ENCODE assay signal across 26 cellular contexts in the genomic region with DNA sequence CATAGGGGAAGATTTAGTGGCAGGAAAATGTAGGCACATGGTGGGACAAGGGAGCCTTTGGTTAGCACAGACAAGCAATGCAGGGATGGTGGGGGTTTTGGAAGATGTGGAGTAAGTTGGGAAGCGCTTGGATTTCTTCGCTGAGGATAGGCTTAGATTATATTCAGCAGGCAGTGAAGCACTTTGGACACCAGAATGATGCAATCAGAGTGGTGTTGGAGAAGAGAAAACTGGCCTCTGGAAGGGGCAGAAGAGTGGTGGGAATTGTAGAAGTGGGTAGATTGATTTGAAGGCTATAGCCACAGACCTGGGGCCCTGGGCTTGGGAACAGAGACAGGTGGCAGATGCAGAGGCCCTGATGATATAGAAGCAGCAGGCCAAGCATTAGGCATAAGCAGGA. TPM values are rescaled to one million over a fixed set of nuclear protein-coding genes. Genes with fewer than 3 reads are reported as not detected.
"Had no signal": no experiment of that assay in that cellular context is flagged by ENCODE, and none has a peak within 500 bp of the region (broad histone marks: within the 10 kb centered on the region; RNA-seq: fewer than 3 reads in every experiment).

No MANE protein-coding gene starts in this region.

- H3K27ac ChIP-seq: KMS-11 had no signal

- H3K4me1 Mint-ChIP-seq: IgD-negative memory B cell had no signal

- ATAC-seq: K562 had no signal

- DNase-seq: Kasumi-1, MM.1S, MV-4-11, NCI-H1092, NCI-H1105 treated with DMSO at 0.1 percent for 48 hours, NCI-H1417 treated with DMSO at 0.1 percent for 48 hours, NCI-H146, NCI-H1694 treated with DMSO at 0.1 percent for 48 hours, NCI-H1930, NCI-H2081, NCI-H2107, NCI-H2227 treated with DMSO at 0.1 percent for 48 hours, NCI-H524, NCI-H526 treated with DMSO at 0.1 percent for 48 hours, NCI-H748 treated with DMSO at 0.1 percent for 48 hours, RPMI8226, SHP77, SK-N-SH, SW 1271 had no signal

- H3K27me3 Mint-ChIP-seq: IgD-negative memory B cell had no signal

- H3K9me2 ChIP-seq: SK-N-SH had no signal

- H3K4me2 ChIP-seq: KMS-11, SK-N-SH had no signal

- H3K4me3 ChIP-seq: K562 had no signal

- H3K4me3 Mint-ChIP-seq: IgD-negative memory B cell had no signal

- H3K9me3 ChIP-seq: SK-N-SH had no signal

RNA-seq across cellular contexts. Expression of a gene that starts 28.3 kb away (rescaled TPM):
- total RNA-seq: M059J, NCI-H460 had no signal
- polyA plus RNA-seq: IgD-negative memory B cell had no signal

RNA-seq across cellular contexts. Expression of a gene that starts 32.9 kb away (rescaled TPM):
- total RNA-seq: HT1080, K562, M059J, NCI-H460, SK-MEL-5 had no signal
- polyA plus RNA-seq: IgD-negative memory B cell, K562, SK-N-SH had no signal
